Comparison of ENCODE assay signal across 12 cellular contexts in genomic region chrX:118493653-118494297, GRCh38.
"Had no signal": no experiment of that assay in that cellular context is flagged by ENCODE, and none has a peak within 500 bp of the region (broad histone marks: within the 10 kb centered on the region; RNA-seq: fewer than 3 reads in every experiment).

No MANE protein-coding gene starts in this region.

- H3K27ac ChIP-seq: lower lobe of right lung had no signal

- DNase-seq: activated CD4-positive, alpha-beta T cell treated with anti-CD3 and anti-CD28 coated beads, Interleukin-2, amount 50 U/mL, for 1 hour; activated CD4-positive, CD25-positive, alpha-beta regulatory T cell; activated CD8-positive, alpha-beta memory T cell treated with anti-CD3 and anti-CD28 coated beads for 24 hours; left cardiac atrium; lower lobe of right lung; midbrain; retina; stimulated activated naive B cell treated with anti-CD40 and anti-IgM and Interleukin-4, amounts not matched to agents 10 μg/mL and 1 μg/mL and 100 μg/mL, for 72 hours; T-helper 17 cell; uterus had no signal

- ATAC-seq: esophagus mucosa; left cardiac atrium; lower lobe of right lung; stimulated activated naive B cell treated with anti-CD40 and anti-IgM and Interleukin-4, amounts not matched to agents 10 μg/mL and 1 μg/mL and 100 μg/mL, for 72 hours; T-helper 17 cell had no signal

- H3K36me3 ChIP-seq: lower lobe of right lung, tibial nerve, uterus had no signal

- H3K9me3 ChIP-seq: lower lobe of right lung, tibial nerve, uterus had no signal

- H3K4me1 ChIP-seq: lower lobe of right lung, uterus had no signal

- H3K27me3 ChIP-seq: tibial nerve, uterus had no signal

- H3K9me3 Mint-ChIP-seq: stimulated activated naive B cell treated with anti-CD40 and anti-IgM and Interleukin-4, amounts not matched to agents 10 μg/mL and 1 μg/mL and 100 μg/mL, for 72 hours had no signal

- H3K4me3 ChIP-seq: lower lobe of right lung, tibial nerve, uterus had no signal

- H3K27me3 Mint-ChIP-seq: stimulated activated naive B cell treated with anti-CD40 and anti-IgM and Interleukin-4, amounts not matched to agents 10 μg/mL and 1 μg/mL and 100 μg/mL, for 72 hours; T-helper 17 cell had no signal
